17 cellular contexts compared by ENCODE assay signal in the genomic region with DNA sequence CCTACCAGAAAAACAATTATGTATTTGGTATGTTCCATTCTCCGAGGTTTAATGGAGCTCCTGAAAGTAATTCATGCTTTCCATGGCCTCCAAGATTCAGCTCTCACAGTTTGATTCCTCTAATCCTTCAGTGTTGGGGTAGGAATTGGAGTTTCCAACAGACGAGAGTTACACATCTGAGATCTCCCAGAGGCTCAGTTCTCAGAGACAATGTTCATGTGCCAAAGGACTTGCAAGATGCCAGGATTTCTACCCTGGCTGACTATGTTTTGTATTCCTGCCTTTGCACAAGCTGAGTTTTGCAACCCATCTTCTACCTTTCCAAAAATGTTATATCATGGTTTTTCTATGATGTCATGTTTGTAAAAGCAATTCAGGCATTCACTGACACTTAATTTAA.
DNase-seq lines count a peak whose midpoint lies in the region; ATAC-seq and TF ChIP-seq lines count a peak whose summit lies in the region.
"Had no signal": no experiment of that assay in that cellular context is flagged by ENCODE, and none has a peak within 500 bp of the region (broad histone marks: within the 10 kb centered on the region; RNA-seq: fewer than 3 reads in every experiment).

No MANE protein-coding gene starts in this region.

- no peak overlapping the region for H3K27ac ChIP-seq in H9 (ENCODE audit: insufficient read length, low read depth, low read length)
- H3K27ac ChIP-seq: BLaER1 treated with 17β-estradiol and CSF1 and Interleukin-3, amounts not matched to agents 10 nM and 100 nM; HL-60 had no signal

- H2BK120ac ChIP-seq in H9 (ENCODE audit: low read depth, low read length, poor library complexity, severe bottlenecking): no peak overlapping the region

- H3K56ac ChIP-seq in H9 (ENCODE audit: insufficient read length, low read depth, low read length): no peak overlapping the region

- ATAC-seq in Right ventricle myocardium superior (ENCODE audit: poor library complexity) (peak; percentile 61), left ventricle myocardium superior (peak; percentile 83), GM18861 (IDR thresholded peaks at IDR 0.05; ENCODE audit: unreplicated experiment) (no peak)
- ATAC-seq: CD8-positive, alpha-beta T cell had no signal

- no peak overlapping the region for H4K5ac ChIP-seq in H9 (ENCODE audit: insufficient read length, low read depth, low read length)

- no peak overlapping the region for H4K8ac ChIP-seq in H9 (replicated peaks; ENCODE audit: insufficient read length, low read depth, low read length)

- DNase-seq in Right ventricle myocardium superior (no peak), cardiac septum (ENCODE audit: low spot score) (no peak), fibroblast of pulmonary artery (ENCODE audit: low read depth) (peak; percentile 4), left ventricle myocardium superior (no peak), H9 (no peak)
- DNase-seq in activated CD4-positive, alpha-beta T cell treated with anti-CD3 and anti-CD28 coated beads, Interleukin-2, amount 50 U/mL, for 1 hour: no peak
- DNase-seq: 8988T; Calu3; CD8-positive, alpha-beta T cell; DMS79 treated with DMSO at 0.1 percent for 48 hours; GF-D8; HCEC 1CT; IMR-90 had no signal

- no peak overlapping the region for H2BK15ac ChIP-seq in H9 (ENCODE audit: low read depth, low read length)

- peaks cover 0 to 5% of the 10 kb centered on the region in 2 experiments; a peak in 3 of 4 replicates for H3K4me1 Mint-ChIP-seq in H9
- H3K4me1 Mint-ChIP-seq: B cell had no signal

- no peak overlapping the region for H3K9ac ChIP-seq in H9 (ENCODE audit: extremely low read depth, insufficient read length, low read length)
- H3K9ac ChIP-seq: BLaER1 treated with 17β-estradiol and CSF1 and Interleukin-3, amounts not matched to agents 10 nM and 100 nM had no signal

- H3K4me3 ChIP-seq in fibroblast of pulmonary artery (replicated peaks; ENCODE audit: low read depth, low read length): no peak overlapping the region
- H3K4me3 ChIP-seq: BLaER1 treated with 17β-estradiol and CSF1 and Interleukin-3, amounts not matched to agents 10 nM and 100 nM had no signal

- H3K4me2 ChIP-seq in H9 (ENCODE audit: insufficient read depth, insufficient read length, low read length): no peak overlapping the region
- H3K4me2 ChIP-seq: BLaER1 treated with 17β-estradiol and CSF1 and Interleukin-3, amounts not matched to agents 10 nM and 100 nM had no signal

- H3K18ac ChIP-seq in H9 (ENCODE audit: insufficient read length, low read depth, low read length): no peak overlapping the region

- no peak overlapping the region for H3K14ac ChIP-seq in H9 (ENCODE audit: insufficient read depth, low read length)

- H3K9me3 Mint-ChIP-seq in H9: no peaks in the 10 kb centered on the region
- H3K9me3 Mint-ChIP-seq: CD8-positive, alpha-beta T cell had no signal

- H3K27me3 ChIP-seq in H9 (ENCODE audit: insufficient read depth, low read length): no peaks in the 10 kb centered on the region
- H3K27me3 ChIP-seq: BLaER1 treated with 17β-estradiol and CSF1 and Interleukin-3, amounts not matched to agents 10 nM and 100 nM had no signal

- no peaks in the 10 kb centered on the region for H4K20me1 ChIP-seq in H9 (ENCODE audit: control insufficient read depth, insufficient read depth, insufficient read length)
- H4K20me1 ChIP-seq: BLaER1 treated with 17β-estradiol and CSF1 and Interleukin-3, amounts not matched to agents 10 nM and 100 nM had no signal

- H3K79me1 ChIP-seq in H9 (ENCODE audit: insufficient read depth, low read depth, low read length, poor library complexity, severe bottlenecking): no peaks in the 10 kb centered on the region

- no peak overlapping the region for H3K4ac ChIP-seq in H9 (ENCODE audit: low read depth, low read length)

- intact Hi-C loops in Right ventricle myocardium superior (cut with DNase I): no loop called here
- intact Hi-C loops in cardiac septum (cut with DNase I): no loop called here
- intact Hi-C loops in left ventricle myocardium superior (cut with micrococcal nuclease): no loop called here

- no peak overlapping the region for H3K23ac ChIP-seq in H9 (ENCODE audit: insufficient read length, low read depth, low read length)

- H2AK5ac ChIP-seq in H9 (ENCODE audit: insufficient read length, low read length): no peak overlapping the region

- H3K4me1 ChIP-seq in H9 (ENCODE audit: insufficient read depth, low read length): no peaks in the 10 kb centered on the region
- H3K4me1 ChIP-seq: BLaER1 treated with 17β-estradiol and CSF1 and Interleukin-3, amounts not matched to agents 10 nM and 100 nM had no signal

- H2BK12ac ChIP-seq in H9 (ENCODE audit: insufficient read length, low read depth, low read length): no peak overlapping the region

- WGBS in H9 (ENCODE audit: extremely low coverage, insufficient read length, low lambda C conversion rate): no CpG with 5 or more reads among the region's 2 CpGs

- H2AFZ ChIP-seq in H9 (ENCODE audit: low read length): no peak overlapping the region

- H3K36me3 Mint-ChIP-seq in H9 (ENCODE audit: insufficient read depth in 1 of 3, low read depth in 3 of 3): 0 out of 7 replicates have a peak, but pooled peaks cover 0 to 2% (median 0%) of the 10 kb centered on the region in 3 experiments
- H3K36me3 Mint-ChIP-seq: CD8-positive, alpha-beta T cell had no signal

- H3K27me3 Mint-ChIP-seq in H9 (ENCODE audit: low read depth): no peaks in the 10 kb centered on the region

- no peaks in the 10 kb centered on the region for H3K23me2 ChIP-seq in H9 (ENCODE audit: insufficient read length, low read depth, low read length, poor library complexity, severe bottlenecking)

- no peak overlapping the region for H4K91ac ChIP-seq in H9 (ENCODE audit: insufficient read length, low read depth, low read length)

- no peak overlapping the region for H2BK5ac ChIP-seq in H9 (ENCODE audit: insufficient read length, low read length)

- no peaks in the 10 kb centered on the region for H3K79me2 ChIP-seq in H9 (ENCODE audit: insufficient read depth, low read length)

- H3K27ac Mint-ChIP-seq in H9: no peak overlapping the region
- H3K27ac Mint-ChIP-seq: B cell; CD8-positive, alpha-beta T cell had no signal

- H2BK20ac ChIP-seq in H9 (ENCODE audit: low read depth, low read length, poor library complexity, severe bottlenecking): no peak overlapping the region

- H3T11ph ChIP-seq in H9 (ENCODE audit: low read length): no peak overlapping the region

- H3K9me3 ChIP-seq in H9 (ENCODE audit: control insufficient read depth, low read depth, low read length): no peaks in the 10 kb centered on the region

- TF ChIP-seq CTCF in fibroblast of pulmonary artery (IDR thresholded peaks at IDR 0.05; ENCODE audit: low read length, missing control alignments): no peak
- TF ChIP-seq CTCF in H9 (conservative IDR thresholded peaks at IDR 0.05): no peak

- no peak overlapping the region for H3K4me3 Mint-ChIP-seq in H9
- H3K4me3 Mint-ChIP-seq: B cell; CD8-positive, alpha-beta T cell had no signal
